8 cellular contexts compared by ENCODE assay signal in the genomic region with DNA sequence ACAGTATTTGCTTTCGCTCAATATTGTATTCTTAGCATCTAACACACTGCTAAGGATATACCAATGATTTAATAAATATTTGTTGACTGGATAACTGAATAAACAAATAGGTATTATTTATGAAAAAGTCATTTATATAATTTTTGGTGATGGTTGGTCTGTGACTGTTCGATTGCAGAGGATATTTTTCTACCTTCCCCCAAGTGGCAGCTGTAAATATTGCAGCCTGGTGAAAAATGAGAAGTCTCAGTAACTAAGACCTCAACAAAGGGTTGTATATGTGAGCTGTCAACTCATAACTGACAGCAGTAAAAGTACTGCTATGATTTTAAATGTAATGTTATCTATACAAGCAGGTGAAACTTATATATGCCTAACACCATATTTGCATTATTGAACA.
DNase-seq lines count a peak whose midpoint lies in the region; ATAC-seq and TF ChIP-seq lines count a peak whose summit lies in the region.

No MANE protein-coding gene starts in this region.

- DNase-seq in GM13977 (ENCODE audit: low spot score) (peak; percentile 14), astrocyte of the cerebellum (ENCODE audit: low read depth) (no peak), midbrain (lab: John Stamatoyannopoulos, UW) (peak; percentile 0), NCI-H187 treated with DMSO at 0.1 percent for 48 hours (lab: John Stamatoyannopoulos, UW) (no peak)
- DNase-seq in effector CD4-positive, alpha-beta T cell, result no peak

- TF ChIP-seq CTCF in GM13977 (IDR thresholded peaks at IDR 0.05; ENCODE audit: extremely low read depth, insufficient read depth, missing control alignments) (peak; percentile 34), astrocyte of the cerebellum (IDR thresholded peaks at IDR 0.05; ENCODE audit: low read depth, low read length, missing control alignments) (peak; percentile 44)

- in situ Hi-C loops in GM13977 (cut with MboI; ENCODE audit: low pct_unique_long_range_greater_than_20kb, low sequenced_read_pairs, unreplicated experiment), result no loop called here
- in situ Hi-C loops in astrocyte of the cerebellum (cut with HindIII; ENCODE audit: low sequenced_read_pairs), result no loop called here

- ATAC-seq in HG02981 (IDR thresholded peaks at IDR 0.05; ENCODE audit: unreplicated experiment) (peak; percentile 75), HG03108 (IDR thresholded peaks at IDR 0.05; ENCODE audit: unreplicated experiment) (no peak), GM21423 (IDR thresholded peaks at IDR 0.05; ENCODE audit: unreplicated experiment) (no peak)

- H3K4me3 ChIP-seq in astrocyte of the cerebellum (ENCODE audit: low read depth, low read length), result no peak overlapping the region

Comparison
In these comparisons a context has a peak if more than half of its experiments do, and no peak if none do; other contexts are left out.
1. DNase-seq: peak in GM13977 (single experiment) and midbrain (single experiment); none in astrocyte of the cerebellum (single experiment), effector CD4-positive, alpha-beta T cell (single experiment) and NCI-H187 treated with DMSO at 0.1 percent for 48 hours (single experiment).